8 cellular contexts compared by ENCODE assay signal in genomic region chr18:48975221-48975816, GRCh38. TPM values are rescaled to one million over a fixed set of nuclear protein-coding genes. Genes with fewer than 3 reads are reported as not detected.
DNase-seq lines count a peak whose midpoint lies in the region; ATAC-seq, FAIRE-seq and TF ChIP-seq lines count a peak whose summit lies in the region.

No MANE protein-coding gene starts in this region.

- TF ChIP-seq CTCF in GM12878 (IDR thresholded peaks at IDR 0.05 in 2 of 3, conservative IDR thresholded peaks at IDR 0.05 in 1 of 3; ENCODE audit: control insufficient read depth in 2 of 3, extremely low read depth in 1 of 3, insufficient read depth in 1 of 3, low read depth in 3 of 3, low read length in 3 of 3), result no peak
- no peak for TF ChIP-seq CTCF in HepG2 (CRISPR knock-in tag; IDR thresholded peaks at IDR 0.05)
- TF ChIP-seq CTCF in tibial nerve (IDR thresholded peaks at IDR 0.05), result no peak

- intact Hi-C loops in GM12878 (cut with micrococcal nuclease; ENCODE audit: unreplicated experiment), result no loop called here
- intact Hi-C loops in HepG2 (cut with micrococcal nuclease; ENCODE audit: unreplicated experiment), result loop anchor here (2.0 kb wide), 1 partner anchor 15 kb away; no protein-coding TSS in a partner anchor

- H3K9me3 ChIP-seq in GM12878 (replicated peaks; ENCODE audit: control insufficient read depth, insufficient read depth, low read length) (no peaks in the 10 kb centered on the region), HepG2 (ENCODE audit: low read length) (no peaks in the 10 kb centered on the region), tibial nerve (no peaks in the 10 kb centered on the region)

- H3K4me3 ChIP-seq in GM12878 (peak overlapping the region; percentile 68; the same call in 1 of the 2 replicates), HepG2 (replicated peaks in 1 of 3; ENCODE audit: insufficient read depth in 1 of 3, low read depth in 2 of 3, low read length in 3 of 3) (peak overlapping the region; percentile 68 to 77 (median 73); a peak in 5 of 6 replicates), tibial nerve (peak overlapping the region; percentile 44 to 78 (median 70))

- H3K27me3 ChIP-seq in GM12878 (replicated peaks in 1 of 2; ENCODE audit: control insufficient read depth in 2 of 2, insufficient read depth in 2 of 2, low read length in 1 of 2), result peaks cover 0 to 1% of the 10 kb centered on the region in 2 experiments; a peak in 2 of 4 replicates
- H3K27me3 ChIP-seq in HepG2 (ENCODE audit: control insufficient read depth in 1 of 2, insufficient read depth in 2 of 2, low read length in 2 of 2), result peaks cover 2 to 18% of the 10 kb centered on the region in 2 experiments
- no peaks in the 10 kb centered on the region for H3K27me3 ChIP-seq in tibial nerve

- H3K4me2 ChIP-seq in GM12878 (ENCODE audit: control insufficient read depth, insufficient read depth) (peak overlapping the region; percentile 69), HepG2 (ENCODE audit: low read depth, low read length) (peak overlapping the region; percentile 76)

- SMC1A ChIA-PET in GM12878 (lab: Charles Lee; ENCODE audit: uncharacterized antibody, unreplicated experiment), result no interaction called here

- H3K9ac ChIP-seq in GM12878 (ENCODE audit: control insufficient read depth, insufficient read depth, low read length) (no peak overlapping the region; the same call in 1 of the 2 replicates), HepG2 (ENCODE audit: insufficient read depth, low read depth, low read length) (peak overlapping the region; percentile 62)

- no peak for TF ChIP-seq EP300 in GM12878 (IDR thresholded peaks at IDR 0.05; ENCODE audit: borderline replicate concordance in 1 of 2, control insufficient read depth in 1 of 2, low read depth in 2 of 2, low read length in 2 of 2)
- TF ChIP-seq EP300 in HepG2 (IDR thresholded peaks at IDR 0.05; ENCODE audit: low read depth in 2 of 2, low read length in 2 of 2), result no peak
- no peak for TF ChIP-seq EP300 in HepG2 (CRISPR knock-in tag; IDR thresholded peaks at IDR 0.05; ENCODE audit: borderline replicate concordance)
- no peak for TF ChIP-seq EP300 in tibial nerve (IDR thresholded peaks at IDR 0.05)

- TF ChIP-seq POLR2A in GM12878 (IDR thresholded peaks at IDR 0.05; ENCODE audit: low read depth, low read length), result peak; percentile 63; the same call in 1 of the 2 replicates
- no peak for TF ChIP-seq POLR2A in HepG2 (IDR thresholded peaks at IDR 0.05; ENCODE audit: insufficient read depth in 1 of 2, low read depth in 2 of 2, low read length in 2 of 2)
- no peak for TF ChIP-seq POLR2A in tibial nerve (IDR thresholded peaks at IDR 0.05)

- H3K27ac ChIP-seq in GM12878 (ENCODE audit: control insufficient read depth, insufficient read depth), result no peak overlapping the region
- no peak overlapping the region for H3K27ac ChIP-seq in HepG2 (ENCODE audit: extremely low read length, insufficient read depth, low read length)
- peak overlapping the region in 2 of 4 donors; percentile 56 to 71 for H3K27ac ChIP-seq in tibial nerve

- no peaks in the 10 kb centered on the region for H3K79me2 ChIP-seq in GM12878 (ENCODE audit: control insufficient read depth, insufficient read depth, low read length)
- H3K79me2 ChIP-seq in HepG2 (ENCODE audit: insufficient read depth, low read length), result no peaks in the 10 kb centered on the region

- 10% methylated on average over 34 of the region's 56 CpGs for WGBS in GM12878 (ENCODE audit: insufficient coverage, insufficient replicate concordance, low lambda C conversion rate, missing lambda C conversion rate)
- WGBS in HepG2 (ENCODE audit: low lambda C conversion rate), result 2% methylated on average over 13 of the region's 56 CpGs
- 7 to 8% methylated on average over 30 to 35 of the region's 56 CpGs for WGBS in tibial nerve, 2 donors

- POLR2A ChIA-PET in GM12878 (lab: Charles Lee), result interaction anchor here (0.6 to 1.2 kb wide), 2 partner anchors 17 to 24 kb away, joined by 3 read pairs; no protein-coding TSS in a partner anchor
- POLR2A ChIA-PET in HepG2 (lab: Yijun Ruan, JAX), result interaction anchor here (2.3 kb wide), 1 partner anchor 13 kb away, joined by 8 read pairs; no protein-coding TSS in a partner anchor

- in situ Hi-C loops in GM12878 (cut with MboI), result no loop called here
- in situ Hi-C loops in HepG2 (cut with HindIII; ENCODE audit: extremely low pct_ligation_motif_present, low pct_unique_long_range_greater_than_20kb), result no loop called here

- H3K4me1 ChIP-seq in GM12878 (ENCODE audit: control insufficient read depth, insufficient read depth, low read length), result 0 out of 2 replicates have a peak, but pooled peaks cover 4% of the 10 kb centered on the region
- H3K4me1 ChIP-seq in HepG2 (ENCODE audit: insufficient read depth, low read length), result peaks cover 37% of the 10 kb centered on the region
- H3K4me1 ChIP-seq in tibial nerve, result peaks cover 0 to 13% (median 4%) of the 10 kb centered on the region in 4 donors

- TF ChIP-seq RAD21 in GM12878 (IDR thresholded peaks at IDR 0.05; ENCODE audit: insufficient read depth, low read depth, low read length) (no peak), HepG2 (CRISPR knock-in tag; IDR thresholded peaks at IDR 0.05) (no peak)

- H2AFZ ChIP-seq in GM12878 (ENCODE audit: control insufficient read depth, low read depth, low read length), result peak overlapping the region; percentile 63
- H2AFZ ChIP-seq in HepG2 (ENCODE audit: low read length), result no peak overlapping the region

- RAD21 ChIA-PET in GM12878 (lab: Charles Lee; ENCODE audit: unreplicated experiment), result no interaction called here

- H3K36me3 ChIP-seq in GM12878 (ENCODE audit: control insufficient read depth in 2 of 2, insufficient read depth in 2 of 2, low read length in 1 of 2), result no peaks in the 10 kb centered on the region
- H3K36me3 ChIP-seq in HepG2 (replicated peaks in 1 of 2; ENCODE audit: control insufficient read depth in 1 of 2, insufficient read depth in 2 of 2, low read length in 2 of 2), result no peaks in the 10 kb centered on the region
- no peaks in the 10 kb centered on the region for H3K36me3 ChIP-seq in tibial nerve

- CTCF ChIA-PET in GM12878 (lab: Yijun Ruan, JAX), result interaction anchor here (0.7 kb wide), 1 partner anchor 80 kb away, joined by 3 read pairs; no protein-coding TSS in a partner anchor
- CTCF ChIA-PET in HepG2 (lab: Yijun Ruan, JAX; ENCODE audit: low intra/inter-chr PET ratio, low total read pairs), result no interaction called here

- FAIRE-seq in GM12878 (lab: Jason Lieb, UNC), result no peak
- no peak for FAIRE-seq in HepG2 (lab: Jason Lieb, UNC)

- no peak for DNase-seq in GM12878 (ENCODE audit: low read depth, low spot score)
- no peak for DNase-seq in HepG2 (ENCODE audit: low spot score)
- no peak for DNase-seq in tibial nerve (ENCODE audit: low spot score in 2 of 2)
- DNase-seq in SHP77 treated with DMSO at 0.1 percent for 48 hours (lab: John Stamatoyannopoulos, UW), result no peak
- DNase-seq in HK-2 (ENCODE audit: unreplicated experiment), result no peak

- BruUV-seq in GM12878 (replicated peaks; lab: Mats Ljungman, UMichigan), result no TSS peak
- BruUV-seq in HepG2 (replicated peaks; lab: Mats Ljungman, UMichigan), result no TSS peak

- H4K20me1 ChIP-seq in GM12878 (ENCODE audit: control insufficient read depth, insufficient read depth) (no peaks in the 10 kb centered on the region; the same call in 1 of the 2 replicates), HepG2 (ENCODE audit: insufficient read depth, low read length) (no peaks in the 10 kb centered on the region)

- ATAC-seq in GM18868 (IDR thresholded peaks at IDR 0.05; ENCODE audit: unreplicated experiment) (peak; percentile 20), HG03135 (IDR thresholded peaks at IDR 0.05; ENCODE audit: unreplicated experiment) (peak; percentile 15), GM12878 (peak; percentile 11; the same call in 2 of the 3 replicates), HepG2 (peak; percentile 29), GM18870 (IDR thresholded peaks at IDR 0.05; ENCODE audit: unreplicated experiment) (no peak)

RNA-seq across cellular contexts. Expression of gene SMAD7, which starts 24.6 kb away (rescaled TPM):
- total RNA-seq in GM12878 (2013; cell fraction: nucleolus; rRNA removed), result 36.4 and 43.3 TPM in 2 replicates
- total RNA-seq in GM12878 (2014; rRNA removed) (11.7 and 14.8 TPM in 2 replicates), GM12878 (2014; rRNA removed; fragmentation: Illumina TruSeq; extraction: Trizol) (8.4 and 10.3 TPM in 2 replicates), GM12878 (2021) (13.1 and 14.1 TPM in 2 replicates), HepG2 (2016; rRNA removed; fragmentation: Illumina TruSeq; extraction: Trizol) (18.7 and 24.7 TPM in 2 replicates), tibial nerve (10 to 100 TPM; 34.3 to 56.8 (median 35.6) TPM)
- polyA plus RNA-seq in GM12878 (2011; ENCODE audit: low read depth), result 2.7 TPM
- polyA plus RNA-seq in GM12878 (2011; rRNA removed) (19.0 and 22.5 TPM in 2 replicates), GM12878 (2014; fragmentation: Illumina TruSeq; extraction: Trizol) (4.3 and 6.4 TPM in 2 replicates), GM12878 (2014; fragmentation: Nextera tagmentation; extraction: Ambion mirVana) (1 to 10 TPM; 1.3 to 1.8 TPM), GM12878 (2014; rRNA removed) (8.6 and 9.7 TPM in 2 replicates), GM12878 (2016; fragmentation: Nextera tagmentation; extraction: Ambion mirVana) (1 to 10 TPM; 2.0 to 3.8 TPM), HepG2 (2011; rRNA removed) (15.8 and 17.4 TPM in 2 replicates)
- polyA plus RNA-seq in GM12878 (2011; cell fraction: cytosol; rRNA removed), result 24.3 and 24.7 TPM in 2 replicates
- 34.6 and 47.7 TPM in 2 replicates for polyA plus RNA-seq in GM12878 (2011; cell fraction: nucleus; rRNA removed)
- 7.3 and 8.5 TPM in 2 replicates for polyA plus RNA-seq in GM12878 (2012)
- 28.1 and 47.6 TPM in 2 replicates for polyA minus RNA-seq in GM12878 (2011; rRNA and poly(A)+ RNA removed)
- polyA minus RNA-seq in GM12878 (2011; cell fraction: cytosol; rRNA and poly(A)+ RNA removed), result 16.8 and 23.7 TPM in 2 replicates
- polyA minus RNA-seq in GM12878 (2011; cell fraction: nucleus; rRNA and poly(A)+ RNA removed), result 23.5 and 38.0 TPM in 2 replicates
- total RNA-seq in HepG2 (2016; cell fraction: cytosol; rRNA removed; fragmentation: Illumina TruSeq; extraction: Trizol; ENCODE audit: low read depth), result 3.3 TPM in 2 replicates
- total RNA-seq in HepG2 (2016; cell fraction: insoluble cytoplasmic fraction; rRNA removed; fragmentation: Illumina TruSeq; extraction: Trizol), result 17.7 and 26.0 TPM in 2 replicates
- total RNA-seq in HepG2 (2016; cell fraction: membrane; rRNA removed; fragmentation: Illumina TruSeq; extraction: Trizol), result 12.5 and 14.2 TPM in 2 replicates
- 22.7 and 23.8 TPM in 2 replicates for total RNA-seq in HepG2 (2016; cell fraction: nucleus; rRNA removed; fragmentation: Illumina TruSeq; extraction: Trizol)
- polyA plus RNA-seq in HepG2 (2011; cell fraction: cytosol; rRNA removed), result 15.1 and 16.9 TPM in 2 replicates
- polyA plus RNA-seq in HepG2 (2011; cell fraction: nucleus; rRNA removed), result 16.5 and 25.6 TPM in 2 replicates
- polyA plus RNA-seq in HepG2 (2012), result 5.6 and 8.5 TPM in 2 replicates
- 1.4 and 2.1 TPM in 2 replicates for polyA plus RNA-seq in HepG2 (2016; cell fraction: cytosol; fragmentation: Illumina TruSeq; extraction: Trizol; ENCODE audit: low read depth)
- polyA plus RNA-seq in HepG2 (2016; cell fraction: insoluble cytoplasmic fraction; fragmentation: Illumina TruSeq; extraction: Trizol; ENCODE audit: low read depth), result 15.7 and 17.1 TPM in 2 replicates
- polyA plus RNA-seq in HepG2 (2016; cell fraction: membrane; fragmentation: Illumina TruSeq; extraction: Trizol; ENCODE audit: low read depth), result 4.9 TPM in 2 replicates
- polyA plus RNA-seq in HepG2 (2016; cell fraction: nucleus; fragmentation: Illumina TruSeq; extraction: Trizol; ENCODE audit: insufficient read depth, low read depth), result 40.0 and 43.9 TPM in 2 replicates
- 38.7 and 47.8 TPM in 2 replicates for polyA minus RNA-seq in HepG2 (2011; rRNA and poly(A)+ RNA removed; ENCODE audit: low replicate concordance)
- polyA minus RNA-seq in HepG2 (2011; cell fraction: cytosol; rRNA and poly(A)+ RNA removed), result 11.5 and 17.8 TPM in 2 replicates
- 14.8 and 26.3 TPM in 2 replicates for polyA minus RNA-seq in HepG2 (2011; cell fraction: nucleus; rRNA and poly(A)+ RNA removed)
